Comparison of ENCODE assay signal across 21 cellular contexts in genomic region chr11:106958506-106959248, GRCh38. TPM values are rescaled to one million over a fixed set of nuclear protein-coding genes. Genes with fewer than 3 reads are reported as not detected.
DNase-seq lines count a peak whose midpoint lies in the region; ATAC-seq, FAIRE-seq and TF ChIP-seq lines count a peak whose summit lies in the region.
"Had no signal": no experiment of that assay in that cellular context is flagged by ENCODE, and none has a peak within 500 bp of the region (broad histone marks: within the 10 kb centered on the region; RNA-seq: fewer than 3 reads in every experiment).

No MANE protein-coding gene starts in this region.

- H3K9me3 Mint-ChIP-seq in nephron, result no peaks in the 10 kb centered on the region

- peak; percentile 79 for DNase-seq in A673 (ENCODE audit: low spot score)
- DNase-seq in adipocyte (ENCODE audit: low read depth), result peak; percentile 19
- peak; percentile 19 for DNase-seq in dedifferentiated amniotic fluid mesenchymal stem cell (ENCODE audit: extremely low spot score)
- no peak for DNase-seq in vagina (ENCODE audit: extremely low spot score in 2 of 2)
- no peak for DNase-seq in frontal cortex (ENCODE audit: low spot score in 2 of 2)
- DNase-seq: CD4-positive, CD25-positive, alpha-beta regulatory T cell; GM23248; H9; HFFc6; IMR-90; NCI-H1105; NCI-H2081; NCI-H446; NCI-H526; PC-3; SHP77 treated with DMSO at 0.1 percent for 48 hours had no signal

- no peak for ATAC-seq in GM21528 (IDR thresholded peaks at IDR 0.05; ENCODE audit: low FRiP score, unreplicated experiment)
- no peak for ATAC-seq in GM21390 (IDR thresholded peaks at IDR 0.05; ENCODE audit: unreplicated experiment)
- ATAC-seq: A549, PC-3 had no signal

- peak overlapping the region; percentile 94 for H3K27ac ChIP-seq in A673 (ENCODE audit: low read depth, low read length, poor library complexity, severe bottlenecking)
- H3K27ac ChIP-seq in vagina, result no peak overlapping the region
- H3K27ac ChIP-seq: GM23248, KMS-11 had no signal

- intact Hi-C loops in A673 (cut with micrococcal nuclease; ENCODE audit: unreplicated experiment) (loop anchor here (5.0 kb wide), 1 partner anchor 41 kb away; no protein-coding TSS in a partner anchor), vagina (cut with DNase I) (no loop called here)

- TF ChIP-seq POLR2A in vagina (IDR thresholded peaks at IDR 0.05), result no peak

- no peak overlapping the region for H3K9ac ChIP-seq in adipocyte (ENCODE audit: low read length)
- H3K9ac ChIP-seq: GM23248, KMS-11 had no signal

- BruUV-seq in A673 (replicated peaks; lab: Mats Ljungman, UMichigan), result no TSS peak

- H3K36me3 Mint-ChIP-seq in nephron (ENCODE audit: low read depth), result no peaks in the 10 kb centered on the region
- H3K36me3 Mint-ChIP-seq: CD4-positive, CD25-positive, alpha-beta regulatory T cell had no signal

- CTCF ChIA-PET in A673 (lab: Charles Lee), result no interaction called here

- no peaks in the 10 kb centered on the region for H3K36me3 ChIP-seq in A673 (ENCODE audit: insufficient read depth, low read length, poor library complexity, severe bottlenecking)
- no peaks in the 10 kb centered on the region for H3K36me3 ChIP-seq in adipocyte (ENCODE audit: control insufficient read depth, insufficient read depth, low read length, severe bottlenecking)
- H3K36me3 ChIP-seq in vagina, result no peaks in the 10 kb centered on the region

- H3K4me3 ChIP-seq in A673 (ENCODE audit: low read depth, low read length, poor library complexity, severe bottlenecking) (no peak overlapping the region), adipocyte (ENCODE audit: low read length) (no peak overlapping the region), vagina (no peak overlapping the region)
- H3K4me3 ChIP-seq: A549, GM23248 had no signal

- peaks cover 38% of the 10 kb centered on the region for H3K4me1 Mint-ChIP-seq in nephron
- H3K4me1 Mint-ChIP-seq: CD4-positive, CD25-positive, alpha-beta regulatory T cell had no signal

- H3K27me3 Mint-ChIP-seq in nephron (ENCODE audit: low read depth), result no peaks in the 10 kb centered on the region
- H3K27me3 Mint-ChIP-seq: CD4-positive, CD25-positive, alpha-beta regulatory T cell had no signal

- H3K4me1 ChIP-seq in A673 (ENCODE audit: insufficient read depth, low read length, poor library complexity, severe bottlenecking) (peaks cover 71% of the 10 kb centered on the region), adipocyte (ENCODE audit: control insufficient read depth, insufficient read depth, low read length) (peaks cover 21% of the 10 kb centered on the region), vagina (no peaks in the 10 kb centered on the region)

- H3K9me3 ChIP-seq in A673 (ENCODE audit: low read depth, low read length, poor library complexity, severe bottlenecking), result no peaks in the 10 kb centered on the region
- no peaks in the 10 kb centered on the region for H3K9me3 ChIP-seq in adipocyte (ENCODE audit: control insufficient read depth, low read length)
- H3K9me3 ChIP-seq in vagina, result no peaks in the 10 kb centered on the region
- H3K9me3 ChIP-seq: A549 had no signal

- no peak for TF ChIP-seq CTCF in A673 (conservative IDR thresholded peaks at IDR 0.05; ENCODE audit: low read depth, low read length)
- TF ChIP-seq CTCF in nephron (IDR thresholded peaks at IDR 0.05; ENCODE audit: unreplicated experiment in 3 of 3), result no peak
- TF ChIP-seq CTCF in vagina (IDR thresholded peaks at IDR 0.05), result no peak

- POLR2A ChIA-PET in A673 (lab: Charles Lee; ENCODE audit: low non-redundant PET), result interaction anchor here (0.5 to 0.7 kb wide), 3 partner anchors 8 to 881 kb away, joined by 3 to 7 read pairs (median 3); partner anchors contain the start of genes AASDHPPT and KBTBD3

- FAIRE-seq in frontal cortex (lab: Jason Lieb, UNC), result no peak
- FAIRE-seq: A549 had no signal

- peak overlapping the region in 2 of 3 experiments; percentile 17 to 42 for H3K27ac Mint-ChIP-seq in nephron
- H3K27ac Mint-ChIP-seq: CD4-positive, CD25-positive, alpha-beta regulatory T cell; HFFc6 had no signal

- H3K27me3 ChIP-seq in A673 (replicated peaks; ENCODE audit: insufficient read depth, low read depth, low read length, poor library complexity), result no peaks in the 10 kb centered on the region
- H3K27me3 ChIP-seq in adipocyte (replicated peaks; ENCODE audit: control insufficient read depth, insufficient read depth, low read length), result no peaks in the 10 kb centered on the region
- no peaks in the 10 kb centered on the region for H3K27me3 ChIP-seq in vagina

- no peak overlapping the region for H3K4me3 Mint-ChIP-seq in nephron
- H3K4me3 Mint-ChIP-seq: CD4-positive, CD25-positive, alpha-beta regulatory T cell; H9; HFFc6 had no signal

RNA-seq across cellular contexts. Expression of gene GUCY1A2, which starts 59.6 kb away (rescaled TPM):
- 5.3 and 5.4 TPM in 2 replicates for total RNA-seq in A673 (2021)
- 7.4 TPM for total RNA-seq in vagina
- total RNA-seq in frontal cortex, result 108 TPM
- total RNA-seq: CD4-positive, CD25-positive, alpha-beta regulatory T cell; PC-3 had no signal

Comparison
In these comparisons a context has a peak if more than half of its experiments do, and no peak if none do; other contexts are left out.
1. DNase-seq: peak in A673 (single experiment), adipocyte (single experiment) and dedifferentiated amniotic fluid mesenchymal stem cell (single experiment); none in vagina (0 of 2) and frontal cortex (0 of 2).
2. RNA of gene GUCY1A2, which starts 59.6 kb away (total RNA-seq): 108 TPM in frontal cortex (single experiment); 7.4 TPM in vagina (single experiment) and 5.3 to 5.4 TPM in A673; every median in the first group is over 10 times any median in the second.